ENCODE assay signal across 11 cellular contexts in genomic region chr1:6822530-6823359, GRCh38. TPM values are rescaled to one million over a fixed set of nuclear protein-coding genes. Genes with fewer than 3 reads are reported as not detected.
DNase-seq lines count a peak whose midpoint lies in the region; ATAC-seq and TF ChIP-seq lines count a peak whose summit lies in the region.
"Had no signal": no experiment of that assay in that cellular context is flagged by ENCODE, and none has a peak within 500 bp of the region (broad histone marks: within the 10 kb centered on the region; RNA-seq: fewer than 3 reads in every experiment).

No MANE protein-coding gene starts in this region.

- peaks cover 10% of the 10 kb centered on the region; the same call in 1 of the 2 replicates for H3K4me1 ChIP-seq in Caco-2
- no peaks in the 10 kb centered on the region for H3K4me1 ChIP-seq in neural progenitor cell

- ATAC-seq in GM19468 (IDR thresholded peaks at IDR 0.05; ENCODE audit: extremely low read depth, unreplicated experiment) (peak; percentile 71), left colon (peak; percentile 88)

- no peak overlapping the region for H2AFZ ChIP-seq in neural progenitor cell (replicated peaks)

- H3K9me3 Mint-ChIP-seq in Caco-2 (ENCODE audit: unreplicated experiment) (no peaks in the 10 kb centered on the region), CD14-positive monocyte (no peaks in the 10 kb centered on the region), neural progenitor cell (no peaks in the 10 kb centered on the region)
- H3K9me3 Mint-ChIP-seq: dendritic cell treated with granulocyte-macrophage colony-stimulating factor and Interleukin-4, amounts not matched to agents 40 ng/mL and 50 ng/mL, for 4 days had no signal

- H3K79me2 ChIP-seq in neural progenitor cell (ENCODE audit: low read depth): peaks cover 89% of the 10 kb centered on the region

- H3F3A ChIP-seq in neural progenitor cell (ENCODE audit: low read depth): no peaks in the 10 kb centered on the region

- DNase-seq in Caco-2 (peak; percentile 35 to 44), HuH-7 (ENCODE audit: low spot score) (peak; percentile 35), left colon (peak; percentile 43 to 73), medulla oblongata (ENCODE audit: extremely low spot score) (no peak), CD14-positive monocyte (ENCODE audit: low spot score) (no peak), putamen (ENCODE audit: low spot score) (no peak), neural progenitor cell (ENCODE audit: low spot score) (no peak)
- DNase-seq: stimulated activated naive CD4-positive, alpha-beta T cell; T-helper 9 cell had no signal

- H3K4me1 Mint-ChIP-seq in Caco-2 (ENCODE audit: low read depth, unreplicated experiment) (peaks cover 10% of the 10 kb centered on the region), CD14-positive monocyte (peaks cover 19% of the 10 kb centered on the region), neural progenitor cell (peaks cover 2% of the 10 kb centered on the region)

- H3K27ac Mint-ChIP-seq in Caco-2 (ENCODE audit: unreplicated experiment): peak overlapping the region; percentile 58
- no peak overlapping the region for H3K27ac Mint-ChIP-seq in CD14-positive monocyte
- no peak overlapping the region for H3K27ac Mint-ChIP-seq in neural progenitor cell
- H3K27ac Mint-ChIP-seq: dendritic cell treated with granulocyte-macrophage colony-stimulating factor and Interleukin-4, amounts not matched to agents 40 ng/mL and 50 ng/mL, for 4 days had no signal

- CTCF ChIA-PET in Caco-2 (lab: Charles Lee): interaction anchor here (0.7 kb wide), 1 partner anchor 32 kb away, joined by 3 read pairs; no protein-coding TSS in a partner anchor

- no peak overlapping the region for H3K27ac ChIP-seq in neural progenitor cell

- TF ChIP-seq CTCF in Caco-2 (IDR thresholded peaks at IDR 0.05; ENCODE audit: insufficient read depth in 1 of 2, low read depth in 1 of 2, low read length in 1 of 2, severe bottlenecking in 1 of 2, unreplicated experiment in 1 of 2) (no peak), CD14-positive monocyte (IDR thresholded peaks at IDR 0.05) (no peak), neural progenitor cell (IDR thresholded peaks at IDR 0.05) (no peak)

- no peaks in the 10 kb centered on the region for H3K27me3 ChIP-seq in Caco-2 (replicated peaks; ENCODE audit: control insufficient read depth, insufficient read depth, low read length)
- H3K27me3 ChIP-seq in neural progenitor cell: no peaks in the 10 kb centered on the region

- H3K36me3 ChIP-seq in Caco-2 (ENCODE audit: control insufficient read depth, insufficient read depth, low read length): peaks cover 2% of the 10 kb centered on the region; the same call in 1 of the 2 replicates
- peaks cover 17% of the 10 kb centered on the region for H3K36me3 ChIP-seq in neural progenitor cell

- H3K36me3 Mint-ChIP-seq in Caco-2 (ENCODE audit: insufficient read depth, unreplicated experiment): no peaks in the 10 kb centered on the region
- H3K36me3 Mint-ChIP-seq in CD14-positive monocyte: peaks cover 19 to 30% of the 10 kb centered on the region in 2 donors
- peaks cover 4% of the 10 kb centered on the region for H3K36me3 Mint-ChIP-seq in neural progenitor cell

- POLR2A ChIA-PET in Caco-2 (lab: Charles Lee): no interaction called here

- no peaks in the 10 kb centered on the region for H3K27me3 Mint-ChIP-seq in Caco-2 (ENCODE audit: insufficient read depth, unreplicated experiment)
- H3K27me3 Mint-ChIP-seq in CD14-positive monocyte (ENCODE audit: low read depth in 3 of 3): peaks cover 0 to 2% (median 0%) of the 10 kb centered on the region in 3 donors
- H3K27me3 Mint-ChIP-seq in neural progenitor cell (ENCODE audit: insufficient read depth, low read depth): no peaks in the 10 kb centered on the region
- H3K27me3 Mint-ChIP-seq: dendritic cell treated with granulocyte-macrophage colony-stimulating factor and Interleukin-4, amounts not matched to agents 40 ng/mL and 50 ng/mL, for 4 days had no signal

- H3K4me3 Mint-ChIP-seq in Caco-2 (ENCODE audit: unreplicated experiment): peak overlapping the region; percentile 64
- H3K4me3 Mint-ChIP-seq in CD14-positive monocyte: no peak overlapping the region
- no peak overlapping the region for H3K4me3 Mint-ChIP-seq in neural progenitor cell
- H3K4me3 Mint-ChIP-seq: dendritic cell treated with granulocyte-macrophage colony-stimulating factor and Interleukin-4, amounts not matched to agents 40 ng/mL and 50 ng/mL, for 4 days had no signal

- no peak overlapping the region for H3K4me2 ChIP-seq in neural progenitor cell

- intact Hi-C loops in Caco-2 (cut with micrococcal nuclease; ENCODE audit: unreplicated experiment): no loop called here
- intact Hi-C loops in left colon (cut with DNase I, micrococcal nuclease): no loop called here
- intact Hi-C loops in CD14-positive monocyte (cut with micrococcal nuclease): no loop called here

- H3K4me3 ChIP-seq in Caco-2 (ENCODE audit: low read depth, low read length): peak overlapping the region; percentile 17
- no peak overlapping the region for H3K4me3 ChIP-seq in neural progenitor cell

- peaks cover 72% of the 10 kb centered on the region for H4K20me1 ChIP-seq in neural progenitor cell (ENCODE audit: low read depth)

- no peak overlapping the region for H3K9ac ChIP-seq in neural progenitor cell

- H3K9me3 ChIP-seq in Caco-2 (no peaks in the 10 kb centered on the region), neural progenitor cell (ENCODE audit: low read depth) (no peaks in the 10 kb centered on the region)

- BruUV-seq in Caco-2 (replicated peaks; lab: Mats Ljungman, UMichigan): no TSS peak

RNA-seq across cellular contexts. Expression of gene CAMTA1, which starts 37.5 kb away (rescaled TPM):
- 60.0 and 61.4 TPM in 2 replicates for total RNA-seq in Caco-2 (2022)
- 10 to 100 TPM; 76.6 to 85.8 TPM for total RNA-seq in left colon
- polyA plus RNA-seq in CD14-positive monocyte: 10 to 100 TPM; 78.3 to 89.6 TPM
- total RNA-seq in neural progenitor cell (ENCODE audit: low replicate concordance): 161 and 268 TPM in 2 replicates

Comparison
In these comparisons a context has a peak if more than half of its experiments do, and no peak if none do; other contexts are left out.
1. DNase-seq: peak in Caco-2 (2 of 2), HuH-7 (single experiment) and left colon (2 of 2); none in medulla oblongata (single experiment), CD14-positive monocyte (single experiment), putamen (single experiment) and neural progenitor cell (single experiment).